Comparison of ENCODE assay signal across 21 cellular contexts in the genomic region with DNA sequence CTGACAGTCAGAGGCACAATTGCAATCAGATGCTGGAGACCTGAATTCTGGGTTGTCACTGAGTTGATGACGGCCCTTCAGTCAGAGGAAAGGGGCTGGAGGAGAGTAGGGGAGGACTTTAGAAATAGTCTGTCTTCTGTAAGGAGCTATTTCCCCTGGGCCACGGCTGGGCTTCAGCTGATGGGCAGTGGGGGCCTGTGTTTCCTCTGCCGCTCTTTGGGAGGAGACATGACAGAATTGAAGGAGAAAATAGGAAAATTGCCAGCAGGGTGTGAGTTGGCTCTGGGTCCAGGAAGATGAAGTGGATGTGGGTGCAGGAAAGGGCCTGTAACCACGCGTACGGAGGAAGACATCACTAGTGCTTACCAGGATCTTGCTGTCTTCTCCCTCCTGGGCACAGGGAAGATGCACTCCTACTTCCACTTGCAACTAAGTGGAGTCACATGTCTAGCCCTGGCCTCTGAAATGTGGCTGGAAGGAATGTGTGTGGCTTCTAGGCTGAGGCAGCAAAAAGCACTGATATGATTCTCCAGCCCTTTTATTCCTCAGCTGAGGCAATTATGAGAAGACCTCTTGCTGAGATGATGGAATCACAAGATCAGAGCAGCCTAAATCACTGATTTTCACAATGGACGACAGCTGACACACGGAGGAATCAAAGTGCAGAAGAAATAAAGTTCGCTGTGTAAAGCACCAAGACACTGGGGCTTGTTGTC.
DNase-seq lines count a peak whose midpoint lies in the region; ATAC-seq and TF ChIP-seq lines count a peak whose summit lies in the region.
"Had no signal": no experiment of that assay in that cellular context is flagged by ENCODE, and none has a peak within 500 bp of the region (broad histone marks: within the 10 kb centered on the region; RNA-seq: fewer than 3 reads in every experiment).

No MANE protein-coding gene starts in this region.

- H3F3A ChIP-seq in neural cell (ENCODE audit: insufficient read depth, low read length, poor library complexity, severe bottlenecking) (peaks cover 6% of the 10 kb centered on the region), neural progenitor cell (ENCODE audit: low read depth) (no peaks in the 10 kb centered on the region)

- H3K4me3 ChIP-seq in BLaER1 treated with 17β-estradiol and CSF1 and Interleukin-3, amounts not matched to agents 10 nM and 100 nM, result no peak overlapping the region
- H3K4me3 ChIP-seq in neural cell (ENCODE audit: low read length) (peak overlapping the region; percentile 19), A673 (ENCODE audit: low read depth, low read length, poor library complexity, severe bottlenecking) (no peak overlapping the region), neural progenitor cell (no peak overlapping the region)
- H3K4me3 ChIP-seq: HAP-1 had no signal

- no peak for TF ChIP-seq CTCF in brain (conservative IDR thresholded peaks at IDR 0.05)
- TF ChIP-seq CTCF in neural cell (IDR thresholded peaks at IDR 0.05; ENCODE audit: poor library complexity, severe bottlenecking), result no peak
- TF ChIP-seq CTCF in A673 (conservative IDR thresholded peaks at IDR 0.05; ENCODE audit: low read depth, low read length), result no peak
- no peak for TF ChIP-seq CTCF in neural progenitor cell (IDR thresholded peaks at IDR 0.05)

- H3K79me2 ChIP-seq in neural cell (replicated peaks; ENCODE audit: insufficient read depth, low read length), result no peaks in the 10 kb centered on the region
- no peaks in the 10 kb centered on the region for H3K79me2 ChIP-seq in neural progenitor cell (ENCODE audit: low read depth)

- no peaks in the 10 kb centered on the region for H4K20me1 ChIP-seq in BLaER1 treated with 17β-estradiol and CSF1 and Interleukin-3, amounts not matched to agents 10 nM and 100 nM
- H4K20me1 ChIP-seq in neural cell (ENCODE audit: insufficient read depth) (no peaks in the 10 kb centered on the region), neural progenitor cell (ENCODE audit: low read depth) (no peaks in the 10 kb centered on the region)

- peak overlapping the region in 9 of 11 experiments; percentile 13 to 79 (median 67); a peak in 15 of 22 replicates for H3K4me2 ChIP-seq in BLaER1 treated with 17β-estradiol and CSF1 and Interleukin-3, amounts not matched to agents 10 nM and 100 nM
- no peak overlapping the region for H3K4me2 ChIP-seq in neural cell (ENCODE audit: low read length)
- H3K4me2 ChIP-seq in neural progenitor cell, result no peak overlapping the region

- no peaks in the 10 kb centered on the region for H3K36me3 ChIP-seq in BLaER1 treated with 17β-estradiol and CSF1 and Interleukin-3, amounts not matched to agents 10 nM and 100 nM
- H3K36me3 ChIP-seq in neural cell (ENCODE audit: insufficient read depth, low read length) (no peaks in the 10 kb centered on the region), A673 (ENCODE audit: insufficient read depth, low read length, poor library complexity, severe bottlenecking) (no peaks in the 10 kb centered on the region), neural progenitor cell (no peaks in the 10 kb centered on the region)
- H3K36me3 ChIP-seq: HAP-1 had no signal

- H3K4me3 Mint-ChIP-seq in brain (no peak overlapping the region), neural progenitor cell (no peak overlapping the region)
- H3K4me3 Mint-ChIP-seq: B cell had no signal

- no TSS peak for BruUV-seq in A673 (replicated peaks; lab: Mats Ljungman, UMichigan)

- H3K27me3 ChIP-seq in BLaER1 treated with 17β-estradiol and CSF1 and Interleukin-3, amounts not matched to agents 10 nM and 100 nM, result no peaks in the 10 kb centered on the region
- H3K27me3 ChIP-seq in neural cell (ENCODE audit: insufficient read depth, low read depth, low read length) (no peaks in the 10 kb centered on the region), A673 (replicated peaks; ENCODE audit: insufficient read depth, low read depth, low read length, poor library complexity) (no peaks in the 10 kb centered on the region), neural progenitor cell (no peaks in the 10 kb centered on the region)

- H3K4me1 ChIP-seq in BLaER1 treated with 17β-estradiol and CSF1 and Interleukin-3, amounts not matched to agents 10 nM and 100 nM, result peaks cover 0 to 65% (median 53%) of the 10 kb centered on the region in 10 experiments; a peak in 17 of 20 replicates
- H3K4me1 ChIP-seq in A673 (ENCODE audit: insufficient read depth, low read length, poor library complexity, severe bottlenecking) (no peaks in the 10 kb centered on the region), neural progenitor cell (peaks cover 6% of the 10 kb centered on the region)
- H3K4me1 ChIP-seq: HAP-1 had no signal

- H3K36me3 Mint-ChIP-seq in brain, result no peaks in the 10 kb centered on the region
- H3K36me3 Mint-ChIP-seq in neural progenitor cell, result no peaks in the 10 kb centered on the region

- ATAC-seq in HG02981 (IDR thresholded peaks at IDR 0.05; ENCODE audit: unreplicated experiment) (no peak), HG03039 (IDR thresholded peaks at IDR 0.05; ENCODE audit: unreplicated experiment) (no peak)

- TF ChIP-seq EP300 in neural cell (conservative IDR thresholded peaks at IDR 0.05; ENCODE audit: poor library complexity, severe bottlenecking), result peak; percentile 52

- H3K9me3 Mint-ChIP-seq in brain (peaks cover 0 to 4% (median 0%) of the 10 kb centered on the region in 5 experiments), neural progenitor cell (no peaks in the 10 kb centered on the region)

- H3K9ac ChIP-seq in BLaER1 treated with 17β-estradiol and CSF1 and Interleukin-3, amounts not matched to agents 10 nM and 100 nM, result no peak overlapping the region
- H3K9ac ChIP-seq in neural cell (ENCODE audit: low read length) (peak overlapping the region; percentile 9), neural progenitor cell (no peak overlapping the region)

- H2AFZ ChIP-seq in neural cell (ENCODE audit: low read depth, low read length) (no peak overlapping the region), neural progenitor cell (replicated peaks) (no peak overlapping the region)

- no peak overlapping the region for H3K27ac ChIP-seq in BLaER1 treated with 17β-estradiol and CSF1 and Interleukin-3, amounts not matched to agents 10 nM and 100 nM
- H3K27ac ChIP-seq in neural cell (ENCODE audit: low read length) (peak overlapping the region; percentile 44), A673 (ENCODE audit: low read depth, low read length, poor library complexity, severe bottlenecking) (no peak overlapping the region), neural progenitor cell (no peak overlapping the region)

- H3K9me2 ChIP-seq in neural cell (ENCODE audit: insufficient read depth, low read length), result no peaks in the 10 kb centered on the region

- DNase-seq in NCI-H2227 (lab: John Stamatoyannopoulos, UW; ENCODE audit: unreplicated experiment) (peak; percentile 42), A673 (ENCODE audit: low spot score) (no peak), neural progenitor cell (ENCODE audit: low spot score) (no peak)
- DNase-seq: Calu3, DMS79 treated with DMSO at 0.1 percent for 48 hours, GF-D8, GOT3, NCI-H1092, NCI-H1436 treated with DMSO at 0.1 percent for 48 hours, NCI-H187 treated with DMSO at 0.1 percent for 48 hours, NCI-H2171, NCI-H524, NCI-H748 treated with DMSO at 0.1 percent for 48 hours, SIG-M5 had no signal

- H3K4me1 Mint-ChIP-seq in brain (peaks cover 72% of the 10 kb centered on the region), neural progenitor cell (peaks cover 13% of the 10 kb centered on the region)
- H3K4me1 Mint-ChIP-seq: B cell had no signal

- POLR2A ChIA-PET in A673 (lab: Charles Lee; ENCODE audit: low non-redundant PET), result no interaction called here

- CTCF ChIA-PET in A673 (lab: Charles Lee), result no interaction called here

- no peaks in the 10 kb centered on the region for H3K9me3 ChIP-seq in BLaER1 treated with 17β-estradiol and CSF1 and Interleukin-3, amounts not matched to agents 10 nM and 100 nM (replicated peaks in 1 of 11)
- no peaks in the 10 kb centered on the region for H3K9me3 ChIP-seq in neural cell (ENCODE audit: low read length)
- H3K9me3 ChIP-seq in A673 (ENCODE audit: low read depth, low read length, poor library complexity, severe bottlenecking), result no peaks in the 10 kb centered on the region
- H3K9me3 ChIP-seq in neural progenitor cell (ENCODE audit: low read depth), result no peaks in the 10 kb centered on the region
- H3K9me3 ChIP-seq: HAP-1 had no signal

- H3K27me3 Mint-ChIP-seq in brain (peaks cover 13% of the 10 kb centered on the region), neural progenitor cell (ENCODE audit: insufficient read depth, low read depth) (peaks cover 7% of the 10 kb centered on the region)

- intact Hi-C loops in A673 (cut with micrococcal nuclease; ENCODE audit: unreplicated experiment), result no loop called here

- no peak for TF ChIP-seq RAD21 in neural cell (conservative IDR thresholded peaks at IDR 0.05)

- H3K27ac Mint-ChIP-seq in brain, result peak overlapping the region in 3 of 5 experiments; percentile 8 to 20 (median 20)
- H3K27ac Mint-ChIP-seq in neural progenitor cell, result no peak overlapping the region
- H3K27ac Mint-ChIP-seq: B cell had no signal

TF ChIP-seq in neural cell, 6 proteins besides CTCF, POLR2A, EP300 and RAD21 (continues in another document):
- TF ChIP-seq EZH2 (IDR thresholded peaks at IDR 0.05; ENCODE audit: borderline replicate concordance, insufficient read depth, low read length, poor library complexity, severe bottlenecking) (no peak), SMC3 (conservative IDR thresholded peaks at IDR 0.05; ENCODE audit: poor library complexity) (peak; percentile 22)
- TF ChIP-seq, protein P1, sequence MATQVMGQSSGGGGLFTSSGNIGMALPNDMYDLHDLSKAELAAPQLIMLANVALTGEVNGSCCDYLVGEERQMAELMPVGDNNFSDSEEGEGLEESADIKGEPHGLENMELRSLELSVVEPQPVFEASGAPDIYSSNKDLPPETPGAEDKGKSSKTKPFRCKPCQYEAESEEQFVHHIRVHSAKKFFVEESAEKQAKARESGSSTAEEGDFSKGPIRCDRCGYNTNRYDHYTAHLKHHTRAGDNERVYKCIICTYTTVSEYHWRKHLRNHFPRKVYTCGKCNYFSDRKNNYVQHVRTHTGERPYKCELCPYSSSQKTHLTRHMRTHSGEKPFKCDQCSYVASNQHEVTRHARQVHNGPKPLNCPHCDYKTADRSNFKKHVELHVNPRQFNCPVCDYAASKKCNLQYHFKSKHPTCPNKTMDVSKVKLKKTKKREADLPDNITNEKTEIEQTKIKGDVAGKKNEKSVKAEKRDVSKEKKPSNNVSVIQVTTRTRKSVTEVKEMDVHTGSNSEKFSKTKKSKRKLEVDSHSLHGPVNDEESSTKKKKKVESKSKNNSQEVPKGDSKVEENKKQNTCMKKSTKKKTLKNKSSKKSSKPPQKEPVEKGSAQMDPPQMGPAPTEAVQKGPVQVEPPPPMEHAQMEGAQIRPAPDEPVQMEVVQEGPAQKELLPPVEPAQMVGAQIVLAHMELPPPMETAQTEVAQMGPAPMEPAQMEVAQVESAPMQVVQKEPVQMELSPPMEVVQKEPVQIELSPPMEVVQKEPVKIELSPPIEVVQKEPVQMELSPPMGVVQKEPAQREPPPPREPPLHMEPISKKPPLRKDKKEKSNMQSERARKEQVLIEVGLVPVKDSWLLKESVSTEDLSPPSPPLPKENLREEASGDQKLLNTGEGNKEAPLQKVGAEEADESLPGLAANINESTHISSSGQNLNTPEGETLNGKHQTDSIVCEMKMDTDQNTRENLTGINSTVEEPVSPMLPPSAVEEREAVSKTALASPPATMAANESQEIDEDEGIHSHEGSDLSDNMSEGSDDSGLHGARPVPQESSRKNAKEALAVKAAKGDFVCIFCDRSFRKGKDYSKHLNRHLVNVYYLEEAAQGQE (IDR thresholded peaks at IDR 0.05; ENCODE audit: borderline replicate concordance), result peak; percentile 63

Comparison
In these comparisons a context has a peak if more than half of its experiments do, and no peak if none do; other contexts are left out.
1. H3K4me2 ChIP-seq: peak in BLaER1 treated with 17β-estradiol and CSF1 and Interleukin-3, amounts not matched to agents 10 nM and 100 nM (9 of 11); none in neural cell (single experiment) and neural progenitor cell (single experiment).